Comparison of ENCODE assay signal across 4 cellular contexts in genomic region chr2:170863087-170863486, GRCh38.
TF ChIP-seq lines count a peak whose summit lies in the region.

No MANE protein-coding gene starts in this region.

TF ChIP-seq in SK-N-SH treated with all-trans-retinoic acid at 6 μM for 48 hours, 23 proteins besides CTCF, POLR2A, EP300 and RAD21:
- TF ChIP-seq ZFP30 (CRISPR knock-in tag; IDR thresholded peaks at IDR 0.05) (no peak), ZNF8 (CRISPR knock-in tag; IDR thresholded peaks at IDR 0.05) (peak; percentile 74)

TF ChIP-seq in SK-N-SH, 30 proteins besides CTCF, POLR2A, EP300 and RAD21:
- TF ChIP-seq POLR2AphosphoS5 (IDR thresholded peaks at IDR 0.05; ENCODE audit: low read depth, low read length) (no peak), SIN3A (IDR thresholded peaks at IDR 0.05; ENCODE audit: borderline replicate concordance, low read depth, low read length) (no peak), USF2 (IDR thresholded peaks at IDR 0.05; ENCODE audit: borderline replicate concordance, low read depth, low read length) (no peak), NRF1 (IDR thresholded peaks at IDR 0.05; ENCODE audit: low read depth, low read length) (no peak), USF1 (IDR thresholded peaks at IDR 0.05; ENCODE audit: borderline replicate concordance, low read depth) (no peak), RFX5 (IDR thresholded peaks at IDR 0.05; ENCODE audit: low read length) (no peak), TAF1 (IDR thresholded peaks at IDR 0.05; ENCODE audit: borderline replicate concordance, low read depth, low read length) (no peak), NFIC (IDR thresholded peaks at IDR 0.05; ENCODE audit: borderline replicate concordance) (no peak), RXRA (IDR thresholded peaks at IDR 0.05; ENCODE audit: borderline replicate concordance, low read depth) (no peak), GABPA (IDR thresholded peaks at IDR 0.05; ENCODE audit: low read depth) (no peak), MXI1 (IDR thresholded peaks at IDR 0.05; ENCODE audit: low read depth, low read length) (no peak), IRF3 (IDR thresholded peaks at IDR 0.05; ENCODE audit: low read depth, low read length) (no peak), FOSL2 (IDR thresholded peaks at IDR 0.05; ENCODE audit: borderline replicate concordance, low read depth) (no peak), MEF2A (IDR thresholded peaks at IDR 0.05; ENCODE audit: borderline replicate concordance, low read depth) (no peak), CHD2 (IDR thresholded peaks at IDR 0.05; ENCODE audit: low read length, partially characterized antibody) (no peak), FOXM1 (IDR thresholded peaks at IDR 0.05; ENCODE audit: low read depth) (no peak), JUND (IDR thresholded peaks at IDR 0.05) (no peak), TEAD4 (IDR thresholded peaks at IDR 0.05; ENCODE audit: borderline replicate concordance, insufficient read depth) (no peak)

TF ChIP-seq in HEK293, 187 proteins besides CTCF, POLR2A, EP300 and RAD21:
- no peak for TF ChIP-seq ZNF10 (tag by site-specific recombination; IDR thresholded peaks at IDR 0.05)
- TF ChIP-seq ZNF239 (tag by site-specific recombination; IDR thresholded peaks at IDR 0.05): no peak
- TF ChIP-seq ZNF146 (tag by site-specific recombination; IDR thresholded peaks at IDR 0.05): peak; percentile 77; the same call in 1 of the 2 replicates
- TF ChIP-seq ZNF155 (tag by site-specific recombination; IDR thresholded peaks at IDR 0.05): no peak
- no peak for TF ChIP-seq ELK4 (IDR thresholded peaks at IDR 0.05; ENCODE audit: borderline replicate concordance, low read depth, low read length)
- TF ChIP-seq ZNF501 (tag by site-specific recombination; IDR thresholded peaks at IDR 0.05): no peak
- TF ChIP-seq ZNF354C (tag by site-specific recombination; IDR thresholded peaks at IDR 0.05; ENCODE audit: borderline replicate concordance, low read depth): no peak
- TF ChIP-seq ZNF830 (tag by site-specific recombination; IDR thresholded peaks at IDR 0.05; ENCODE audit: low read depth): no peak

TF ChIP-seq in K562, 482 proteins besides CTCF, POLR2A, EP300 and RAD21:
- TF ChIP-seq RBM25 (IDR thresholded peaks at IDR 0.05; ENCODE audit: low read depth, low read length, severe bottlenecking): peak; percentile 73
- TF ChIP-seq IRF2 (CRISPR knock-in tag; IDR thresholded peaks at IDR 0.05): no peak
- peak in 1 of 2 experiments; percentile 35; a peak in 1 of 4 replicates for TF ChIP-seq KDM1A (IDR thresholded peaks at IDR 0.05)
- peak; percentile 38; the same call in 1 of the 2 replicates for TF ChIP-seq BCOR (IDR thresholded peaks at IDR 0.05)
- 0 out of 3 replicates have a peak, but pooled peaks of 1 of the 2 experiments have one; percentile 9 for TF ChIP-seq CBX3 (IDR thresholded peaks at IDR 0.05; ENCODE audit: borderline replicate concordance in 1 of 2, low read length in 2 of 2)
- no peak for TF ChIP-seq FOXK2 (conservative IDR thresholded peaks at IDR 0.05 in 1 of 2, IDR thresholded peaks at IDR 0.05 in 1 of 2; ENCODE audit: low read depth in 2 of 2)
- TF ChIP-seq ZNF146 (CRISPR knock-in tag; IDR thresholded peaks at IDR 0.05; ENCODE audit: unreplicated experiment): peak; percentile 96
- no peak for TF ChIP-seq E2F8 (IDR thresholded peaks at IDR 0.05; ENCODE audit: low read depth, partially characterized antibody)
TF ChIP-seq in K562: peak in this region for 5.
